Comparison of ENCODE assay signal across 9 cellular contexts in genomic region chr5:174837919-174838902, GRCh38.
DNase-seq lines count a peak whose midpoint lies in the region; ATAC-seq and TF ChIP-seq lines count a peak whose summit lies in the region.
"Had no signal": no experiment of that assay in that cellular context is flagged by ENCODE, and none has a peak within 500 bp of the region (broad histone marks: within the 10 kb centered on the region; RNA-seq: fewer than 3 reads in every experiment).

No MANE protein-coding gene starts in this region.

- DNase-seq in H9 (peak; percentile 61), RWPE1 (ENCODE audit: low spot score) (peak; percentile 98), globus pallidus (ENCODE audit: low spot score) (peak; percentile 78), NCI-H446 treated with DMSO at 0.1 percent for 48 hours (lab: John Stamatoyannopoulos, UW) (no peak)
- DNase-seq in activated naive CD4-positive, alpha-beta T cell treated with anti-CD3 and anti-CD28 coated beads for 36 hours = no peak
- DNase-seq: activated CD4-positive, alpha-beta T cell treated with anti-CD3 and anti-CD28 coated beads, Interleukin-2, amount 50 U/mL, for 4 hours had no signal

- H3K27ac ChIP-seq in H9 (ENCODE audit: insufficient read length, low read depth, low read length) (no peak overlapping the region), RWPE1 (peak overlapping the region; percentile 53; the same call in 1 of the 2 replicates), skeletal muscle tissue (ENCODE audit: low read depth, low read length) (peak overlapping the region; percentile 25)

- H4K5ac ChIP-seq in H9 (ENCODE audit: insufficient read length, low read depth, low read length) = no peak overlapping the region

- no peak overlapping the region for H2BK120ac ChIP-seq in H9 (ENCODE audit: low read depth, low read length, poor library complexity, severe bottlenecking)

- H3K9ac ChIP-seq in H9 (ENCODE audit: extremely low read depth, insufficient read length, low read length) (no peak overlapping the region), skeletal muscle tissue (ENCODE audit: low read depth in 1 of 3, low read length in 3 of 3) (no peak overlapping the region)

- H2BK5ac ChIP-seq in H9 (ENCODE audit: insufficient read length, low read length) = no peak overlapping the region

- no peak overlapping the region for H3K27ac Mint-ChIP-seq in H9
- no peak overlapping the region for H3K27ac Mint-ChIP-seq in activated naive CD4-positive, alpha-beta T cell treated with anti-CD3 and anti-CD28 coated beads for 36 hours
- H3K27ac Mint-ChIP-seq: IgD-negative memory B cell had no signal

- no peak overlapping the region for H4K91ac ChIP-seq in H9 (ENCODE audit: insufficient read length, low read depth, low read length)

- peaks cover 0 to 5% (median 0%) of the 10 kb centered on the region in 3 experiments; a peak in 1 of 7 replicates for H3K36me3 Mint-ChIP-seq in H9 (ENCODE audit: insufficient read depth in 1 of 3, low read depth in 3 of 3)
- H3K36me3 Mint-ChIP-seq in activated naive CD4-positive, alpha-beta T cell treated with anti-CD3 and anti-CD28 coated beads for 36 hours (ENCODE audit: low read depth) = no peaks in the 10 kb centered on the region
- H3K36me3 Mint-ChIP-seq: IgD-negative memory B cell had no signal

- H3K4me3 ChIP-seq in skeletal muscle tissue (ENCODE audit: low read length in 3 of 3) = no peak overlapping the region

- no peaks in the 10 kb centered on the region for H3K9me3 ChIP-seq in H9 (ENCODE audit: control insufficient read depth, low read depth, low read length)
- no peaks in the 10 kb centered on the region for H3K9me3 ChIP-seq in skeletal muscle tissue (ENCODE audit: control insufficient read depth in 3 of 3, low read length in 3 of 3)

- POLR2A ChIA-PET in RWPE1 (lab: Yijun Ruan, JAX; ENCODE audit: low non-redundant PET) = no interaction called here

- no peak overlapping the region for H3K14ac ChIP-seq in H9 (ENCODE audit: insufficient read depth, low read length)

- no peak overlapping the region for H3T11ph ChIP-seq in H9 (ENCODE audit: low read length)

- no peak overlapping the region for H4K8ac ChIP-seq in H9 (replicated peaks; ENCODE audit: insufficient read length, low read depth, low read length)

- H3K27me3 Mint-ChIP-seq in H9 (ENCODE audit: low read depth) = peaks cover 7% of the 10 kb centered on the region; the same call in 1 of the 2 replicates
- peaks cover 23% of the 10 kb centered on the region for H3K27me3 Mint-ChIP-seq in activated naive CD4-positive, alpha-beta T cell treated with anti-CD3 and anti-CD28 coated beads for 36 hours (ENCODE audit: low read depth)

- no peaks in the 10 kb centered on the region for H3K79me2 ChIP-seq in H9 (ENCODE audit: insufficient read depth, low read length)

- H3K4me2 ChIP-seq in H9 (ENCODE audit: insufficient read depth, insufficient read length, low read length) = no peak overlapping the region

- intact Hi-C loops in activated naive CD4-positive, alpha-beta T cell treated with anti-CD3 and anti-CD28 coated beads for 36 hours (cut with micrococcal nuclease) = no loop called here

- no peak overlapping the region for H2BK12ac ChIP-seq in H9 (ENCODE audit: insufficient read length, low read depth, low read length)

- TF ChIP-seq CTCF in H9 (conservative IDR thresholded peaks at IDR 0.05) (peak; percentile 73), RWPE1 (conservative IDR thresholded peaks at IDR 0.05; ENCODE audit: low read depth) (no peak; the same call in 1 of the 2 replicates)

- no peaks in the 10 kb centered on the region for H4K20me1 ChIP-seq in H9 (ENCODE audit: control insufficient read depth, insufficient read depth, insufficient read length)

- H3K9me3 Mint-ChIP-seq in H9 = peaks cover 0 to 2% of the 10 kb centered on the region in 2 experiments; a peak in 2 of 5 replicates
- H3K9me3 Mint-ChIP-seq in activated naive CD4-positive, alpha-beta T cell treated with anti-CD3 and anti-CD28 coated beads for 36 hours = no peaks in the 10 kb centered on the region

- no peaks in the 10 kb centered on the region for H3K36me3 ChIP-seq in skeletal muscle tissue (ENCODE audit: control insufficient read depth in 3 of 3, insufficient read depth in 3 of 3, low read length in 3 of 3)

- H3K23ac ChIP-seq in H9 (ENCODE audit: insufficient read length, low read depth, low read length) = no peak overlapping the region

- no peak overlapping the region for H2AFZ ChIP-seq in H9 (ENCODE audit: low read length)

- H3K18ac ChIP-seq in H9 (ENCODE audit: insufficient read length, low read depth, low read length) = no peak overlapping the region

- H3K23me2 ChIP-seq in H9 (ENCODE audit: insufficient read length, low read depth, low read length, poor library complexity, severe bottlenecking) = no peaks in the 10 kb centered on the region

- H3K27me3 ChIP-seq in H9 (ENCODE audit: insufficient read depth, low read length) (no peaks in the 10 kb centered on the region), skeletal muscle tissue (ENCODE audit: control insufficient read depth in 3 of 3, insufficient read depth in 3 of 3, low read length in 3 of 3) (no peaks in the 10 kb centered on the region)

- CTCF ChIA-PET in RWPE1 (lab: Yijun Ruan, JAX) = interaction anchor here (0.5 to 1.5 kb wide), 9 partner anchors 11 to 1508 kb away, joined by 3 to 5 read pairs (median 3); no protein-coding TSS in a partner anchor
- CTCF ChIA-PET in activated naive CD4-positive, alpha-beta T cell treated with anti-CD3 and anti-CD28 coated beads for 36 hours (lab: Charles Lee) = interaction anchor here (0.6 kb wide), 1 partner anchor 607 kb away, joined by 3 read pairs; no protein-coding TSS in a partner anchor

- WGBS in H9 (ENCODE audit: extremely low coverage, insufficient read length, low lambda C conversion rate) = no CpG with 5 or more reads among the region's 8 CpGs

- no peak overlapping the region for H2BK15ac ChIP-seq in H9 (ENCODE audit: low read depth, low read length)

- no peak overlapping the region for H2AK5ac ChIP-seq in H9 (ENCODE audit: insufficient read length, low read length)

- no peak overlapping the region for H3K56ac ChIP-seq in H9 (ENCODE audit: insufficient read length, low read depth, low read length)

- H3K79me1 ChIP-seq in H9 (ENCODE audit: insufficient read depth, low read depth, low read length, poor library complexity, severe bottlenecking) = no peaks in the 10 kb centered on the region

- H3K4me1 ChIP-seq in H9 (ENCODE audit: insufficient read depth, low read length) (no peaks in the 10 kb centered on the region), skeletal muscle tissue (ENCODE audit: control insufficient read depth in 3 of 3, insufficient read depth in 3 of 3, low read length in 3 of 3) (no peaks in the 10 kb centered on the region)

- H2BK20ac ChIP-seq in H9 (ENCODE audit: low read depth, low read length, poor library complexity, severe bottlenecking) = no peak overlapping the region

- H3K4me3 Mint-ChIP-seq in H9 = no peak overlapping the region
- no peak overlapping the region for H3K4me3 Mint-ChIP-seq in activated naive CD4-positive, alpha-beta T cell treated with anti-CD3 and anti-CD28 coated beads for 36 hours
- H3K4me3 Mint-ChIP-seq: IgD-negative memory B cell had no signal

- peaks cover 7 to 9% of the 10 kb centered on the region in 2 experiments for H3K4me1 Mint-ChIP-seq in H9
- no peaks in the 10 kb centered on the region for H3K4me1 Mint-ChIP-seq in activated naive CD4-positive, alpha-beta T cell treated with anti-CD3 and anti-CD28 coated beads for 36 hours (ENCODE audit: low read depth)
- H3K4me1 Mint-ChIP-seq: IgD-negative memory B cell had no signal

- no peak for ATAC-seq in HG03571 (IDR thresholded peaks at IDR 0.05; ENCODE audit: unreplicated experiment)

- H3K4ac ChIP-seq in H9 (ENCODE audit: low read depth, low read length) = no peak overlapping the region

Comparison
In these comparisons a context has a peak if more than half of its experiments do, and no peak if none do; other contexts are left out.
1. DNase-seq: peak in H9 (single experiment), RWPE1 (single experiment) and globus pallidus (single experiment); none in NCI-H446 treated with DMSO at 0.1 percent for 48 hours (single experiment) and activated naive CD4-positive, alpha-beta T cell treated with anti-CD3 and anti-CD28 coated beads for 36 hours (single experiment).